20 cellular contexts compared by ENCODE assay signal in the genomic region with DNA sequence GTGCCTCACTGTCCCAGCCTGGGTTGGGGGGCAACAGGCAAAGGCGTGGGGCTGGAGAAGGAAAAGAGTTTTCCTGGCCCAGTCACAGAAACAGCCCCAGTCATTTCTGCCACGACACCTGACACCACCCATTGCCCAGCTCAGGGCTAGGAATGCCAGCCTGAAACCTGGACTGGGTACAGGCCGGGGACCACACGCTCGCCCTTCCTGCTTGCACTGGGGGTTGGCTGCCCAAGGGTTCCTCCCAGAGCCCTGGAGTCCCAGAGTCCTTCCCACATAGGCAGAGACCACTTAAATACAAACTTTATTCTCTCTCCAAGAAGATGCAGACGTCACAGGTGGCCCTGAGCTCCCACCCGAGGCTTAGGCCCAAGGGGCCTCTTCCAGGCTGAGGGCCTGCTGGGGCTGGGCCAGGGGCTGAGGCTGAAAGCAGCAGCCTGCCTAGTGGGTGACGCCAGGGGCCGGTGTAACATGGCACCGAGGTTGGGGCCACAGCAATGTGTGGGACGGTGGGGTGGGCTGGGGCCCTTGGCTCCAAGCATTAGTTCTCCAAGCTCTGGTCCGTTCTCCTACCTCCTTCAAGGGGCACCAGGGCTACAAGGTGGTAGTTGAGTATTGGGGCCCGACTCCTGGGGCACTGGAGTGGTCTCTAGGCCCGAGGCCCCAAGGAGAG. TPM values are rescaled to one million over a fixed set of nuclear protein-coding genes. Genes with fewer than 3 reads are reported as not detected.
A peak's percentile ranks its signal among the peaks of the same experiment; 100 is the strongest.
DNase-seq lines count a peak whose midpoint lies in the region; ATAC-seq, FAIRE-seq and TF ChIP-seq lines count a peak whose summit lies in the region.
"Had no signal": no experiment of that assay in that cellular context is flagged by ENCODE, and none has a peak within 500 bp of the region (broad histone marks: within the 10 kb centered on the region; RNA-seq: fewer than 3 reads in every experiment).

No MANE protein-coding gene starts in this region.

- no peak overlapping the region for H3K27ac ChIP-seq in MM.1S (ENCODE audit: low read length)

- H3K36me3 Mint-ChIP-seq in natural killer cell treated with Interleukin-12 subunit alpha and Interleukin-12 subunit beta and Interleukin-15 and Interleukin-18, amount 100 ng/mL, for 72 hours = no peaks in the 10 kb centered on the region
- H3K36me3 Mint-ChIP-seq in natural killer cell = no peaks in the 10 kb centered on the region
- no peaks in the 10 kb centered on the region for H3K36me3 Mint-ChIP-seq in brain
- H3K36me3 Mint-ChIP-seq in nephron progenitor cell (ENCODE audit: low read depth) = no peaks in the 10 kb centered on the region
- H3K36me3 Mint-ChIP-seq: activated naive CD8-positive, alpha-beta T cell treated with anti-CD3 and anti-CD28 coated beads, Interleukin-2, amount 10 ng/mL, durations not matched to agents 7 days and 5 days had no signal

- peaks cover 17% of the 10 kb centered on the region for H3K27me3 ChIP-seq in MM.1S (replicated peaks; ENCODE audit: insufficient read depth, low read length)

- no peaks in the 10 kb centered on the region for H3K79me2 ChIP-seq in MM.1S (ENCODE audit: low read length)

- no peak overlapping the region for H3K4me3 ChIP-seq in MM.1S (ENCODE audit: low read length)
- H3K4me3 ChIP-seq: HAP-1 had no signal

- H3K9ac ChIP-seq in MM.1S (ENCODE audit: low read length) = no peak overlapping the region

- H4K20me1 ChIP-seq in MM.1S (ENCODE audit: insufficient read depth, low read length) = no peaks in the 10 kb centered on the region

- H3K9me3 ChIP-seq in MM.1S (replicated peaks; ENCODE audit: insufficient read depth, low read length) = no peaks in the 10 kb centered on the region
- H3K9me3 ChIP-seq: HAP-1 had no signal

- DNase-seq in natural killer cell treated with Interleukin-12 subunit alpha and Interleukin-12 subunit beta and Interleukin-15 and Interleukin-18, amount 100 ng/mL, for 72 hours (ENCODE audit: low spot score) = no peak
- DNase-seq in natural killer cell (no peak), nephron progenitor cell (no peak), NCI-H2171 treated with DMSO at 0.1 percent for 48 hours (lab: John Stamatoyannopoulos, UW) (no peak), MM.1S (no peak), NCI-H1417 (lab: John Stamatoyannopoulos, UW) (no peak), D721Med (ENCODE audit: insufficient read length, low spot score) (no peak)
- DNase-seq: activated CD4-positive, CD25-positive, alpha-beta regulatory T cell treated with anti-CD3 and anti-CD28 coated beads, Interleukin-2, amount 50 U/mL, for 72 hours; activated naive CD8-positive, alpha-beta T cell treated with anti-CD3 and anti-CD28 coated beads, Interleukin-2, amount 10 ng/mL, durations not matched to agents 7 days and 5 days; DMS 273 treated with DMSO at 0.1 percent for 48 hours; GF-D8; NCI-H1694; NCI-H345; SHP77 treated with DMSO at 0.1 percent for 48 hours had no signal

- no peak for ATAC-seq in natural killer cell treated with Interleukin-12 subunit alpha and Interleukin-12 subunit beta and Interleukin-15 and Interleukin-18, amount 100 ng/mL, for 72 hours
- ATAC-seq in natural killer cell = no peak

- no peaks in the 10 kb centered on the region for H3K9me2 ChIP-seq in MM.1S (replicated peaks; ENCODE audit: insufficient read depth, low read length)

- H2AFZ ChIP-seq in MM.1S (ENCODE audit: low read length) = no peak overlapping the region

- peaks cover 0 to 5% of the 10 kb centered on the region in 2 donors for H3K4me1 Mint-ChIP-seq in natural killer cell treated with Interleukin-12 subunit alpha and Interleukin-12 subunit beta and Interleukin-15 and Interleukin-18, amount 100 ng/mL, for 72 hours (ENCODE audit: low read depth in 2 of 2)
- H3K4me1 Mint-ChIP-seq in natural killer cell (peaks cover 0 to 7% of the 10 kb centered on the region in 2 donors), brain (peaks cover 18% of the 10 kb centered on the region), nephron progenitor cell (peaks cover 32% of the 10 kb centered on the region)
- H3K4me1 Mint-ChIP-seq: activated naive CD8-positive, alpha-beta T cell treated with anti-CD3 and anti-CD28 coated beads, Interleukin-2, amount 10 ng/mL, durations not matched to agents 7 days and 5 days had no signal

- H3K4me3 Mint-ChIP-seq in natural killer cell treated with Interleukin-12 subunit alpha and Interleukin-12 subunit beta and Interleukin-15 and Interleukin-18, amount 100 ng/mL, for 72 hours = peak overlapping the region; percentile 36
- H3K4me3 Mint-ChIP-seq in natural killer cell (no peak overlapping the region), brain (peak overlapping the region in 4 of 5 experiments; percentile 14 to 66 (median 44)), nephron progenitor cell (peak overlapping the region; percentile 32)
- H3K4me3 Mint-ChIP-seq: activated naive CD8-positive, alpha-beta T cell treated with anti-CD3 and anti-CD28 coated beads, Interleukin-2, amount 10 ng/mL, durations not matched to agents 7 days and 5 days had no signal

- H3K4me1 ChIP-seq in MM.1S (ENCODE audit: low read length) = peaks cover 10% of the 10 kb centered on the region

- no peak for TF ChIP-seq CTCF in natural killer cell (IDR thresholded peaks at IDR 0.05)
- TF ChIP-seq CTCF in brain (conservative IDR thresholded peaks at IDR 0.05) = no peak
- TF ChIP-seq CTCF in nephron progenitor cell (IDR thresholded peaks at IDR 0.05) = no peak
- TF ChIP-seq CTCF in MM.1S (IDR thresholded peaks at IDR 0.05; ENCODE audit: low read length) = no peak
- no peak for TF ChIP-seq CTCF in D721Med (IDR thresholded peaks at IDR 0.05; ENCODE audit: insufficient read depth, missing control alignments)

- no peak overlapping the region for H3K4me2 ChIP-seq in MM.1S (ENCODE audit: low read depth, low read length)

- intact Hi-C loops in natural killer cell (cut with micrococcal nuclease) = no loop called here

- no peaks in the 10 kb centered on the region for H3K9me3 Mint-ChIP-seq in natural killer cell treated with Interleukin-12 subunit alpha and Interleukin-12 subunit beta and Interleukin-15 and Interleukin-18, amount 100 ng/mL, for 72 hours
- H3K9me3 Mint-ChIP-seq in natural killer cell (no peaks in the 10 kb centered on the region), brain (no peaks in the 10 kb centered on the region), nephron progenitor cell (no peaks in the 10 kb centered on the region)
- H3K9me3 Mint-ChIP-seq: activated naive CD8-positive, alpha-beta T cell treated with anti-CD3 and anti-CD28 coated beads, Interleukin-2, amount 10 ng/mL, durations not matched to agents 7 days and 5 days had no signal

- no peak for FAIRE-seq in D721Med (lab: Jason Lieb, UNC)
- FAIRE-seq: endometrium, GM12892 had no signal

- no peaks in the 10 kb centered on the region for H3K36me3 ChIP-seq in MM.1S (replicated peaks; ENCODE audit: insufficient read depth, low read length)
- H3K36me3 ChIP-seq: HAP-1 had no signal

- H3F3A ChIP-seq in MM.1S (ENCODE audit: insufficient read depth, low read length) = no peaks in the 10 kb centered on the region

- H3K27ac Mint-ChIP-seq in natural killer cell treated with Interleukin-12 subunit alpha and Interleukin-12 subunit beta and Interleukin-15 and Interleukin-18, amount 100 ng/mL, for 72 hours = no peak overlapping the region
- H3K27ac Mint-ChIP-seq in natural killer cell (no peak overlapping the region), brain (peak overlapping the region in 1 of 5 experiments; percentile 65), nephron progenitor cell (no peak overlapping the region)
- H3K27ac Mint-ChIP-seq: activated naive CD8-positive, alpha-beta T cell treated with anti-CD3 and anti-CD28 coated beads, Interleukin-2, amount 10 ng/mL, durations not matched to agents 7 days and 5 days had no signal

- no peaks in the 10 kb centered on the region for H3K27me3 Mint-ChIP-seq in natural killer cell treated with Interleukin-12 subunit alpha and Interleukin-12 subunit beta and Interleukin-15 and Interleukin-18, amount 100 ng/mL, for 72 hours
- H3K27me3 Mint-ChIP-seq in natural killer cell (ENCODE audit: low read depth in 2 of 2) (peaks cover 0 to 4% of the 10 kb centered on the region in 2 donors), brain (no peaks in the 10 kb centered on the region), nephron progenitor cell (ENCODE audit: low read depth, poor library complexity) (peaks cover 14% of the 10 kb centered on the region)

RNA-seq across cellular contexts. Expression of gene TMEM52, which starts 1.6 kb away (rescaled TPM):
- total RNA-seq in natural killer cell treated with Interleukin-12 subunit alpha and Interleukin-12 subunit beta and Interleukin-15 and Interleukin-18, amount 100 ng/mL, for 72 hours = under 1 TPM in 1 of 2 donors, not detected in 1; 0.43 TPM
- under 1 TPM in 1 of 3 donors, not detected in 2; 0.41 TPM for total RNA-seq in natural killer cell
- polyA plus RNA-seq in brain (ENCODE audit: insufficient read depth, low read depth, low replicate concordance) = 6.5 TPM
- total RNA-seq: activated naive CD8-positive, alpha-beta T cell treated with anti-CD3 and anti-CD28 coated beads, Interleukin-2, amount 10 ng/mL, durations not matched to agents 7 days and 5 days; T-helper 2 cell treated with Interferon-gamma antibody and Interleukin-4, amounts not matched to agents 100 ng/mL and 5 ng/mL, for 36 hours had no signal

RNA-seq across cellular contexts. Expression of gene CALML6, which starts 2.4 kb away (rescaled TPM):
- total RNA-seq in natural killer cell treated with Interleukin-12 subunit alpha and Interleukin-12 subunit beta and Interleukin-15 and Interleukin-18, amount 100 ng/mL, for 72 hours = 1 to 10 TPM in 1 of 2 donors, under 1 TPM in 1; 1.00 to 1.2 TPM
- 1 to 10 TPM; 2.1 to 3.9 (median 2.9) TPM for total RNA-seq in natural killer cell
- polyA plus RNA-seq in brain (ENCODE audit: insufficient read depth, low read depth, low replicate concordance) = 0.27 TPM
- total RNA-seq: HT-29 had no signal

RNA-seq across cellular contexts. Expression of gene GNB1, which starts 26.6 kb away (rescaled TPM):
- total RNA-seq in natural killer cell treated with Interleukin-12 subunit alpha and Interleukin-12 subunit beta and Interleukin-15 and Interleukin-18, amount 100 ng/mL, for 72 hours = 100 to 1,000 TPM; 361 to 446 TPM
- total RNA-seq in natural killer cell = 100 to 1,000 TPM; 285 to 304 (median 289) TPM
- polyA plus RNA-seq in brain (ENCODE audit: insufficient read depth, low read depth, low replicate concordance) = 689 TPM
